11 cellular contexts compared by ENCODE assay signal in genomic region chr7:27161721-27162547, GRCh38. TPM values are rescaled to one million over a fixed set of nuclear protein-coding genes. Genes with fewer than 3 reads are reported as not detected.
DNase-seq lines count a peak whose midpoint lies in the region; ATAC-seq and TF ChIP-seq lines count a peak whose summit lies in the region.
"Had no signal": no experiment of that assay in that cellular context is flagged by ENCODE, and none has a peak within 500 bp of the region (broad histone marks: within the 10 kb centered on the region; RNA-seq: fewer than 3 reads in every experiment).

No MANE protein-coding gene starts in this region.

- no peak overlapping the region for H3K4me3 Mint-ChIP-seq in chondrocyte (ENCODE audit: unreplicated experiment)
- H3K4me3 Mint-ChIP-seq in nephron progenitor cell: peak overlapping the region; percentile 97

- ATAC-seq in HCT116: peak; percentile 3
- no peak for ATAC-seq in left lobe of liver

- peak overlapping the region; percentile 91 for H3K27ac ChIP-seq in HCT116 (ENCODE audit: low read depth, low read length)
- no peak overlapping the region for H3K27ac ChIP-seq in esophagus squamous epithelium
- H3K27ac ChIP-seq: dorsolateral prefrontal cortex had no signal

- no peak for TF ChIP-seq POLR2A in HCT116 (IDR thresholded peaks at IDR 0.05; ENCODE audit: borderline replicate concordance, extremely low read depth, insufficient read depth, insufficient read length)
- no peak for TF ChIP-seq POLR2A in esophagus squamous epithelium (IDR thresholded peaks at IDR 0.05)

- POLR2A ChIA-PET in HCT116 (lab: Charles Lee): interaction anchor here (0.6 to 1.4 kb wide), 6 partner anchors 9 to 996 kb away, joined by 3 to 5 read pairs (median 4); partner anchors contain the start of gene HOXA3

- no peak overlapping the region for H2AFZ ChIP-seq in HCT116 (ENCODE audit: low read depth, low read length, poor library complexity, severe bottlenecking)

- H3K4me2 ChIP-seq in HCT116 (ENCODE audit: low read length): peak overlapping the region; percentile 97

- H3K4me1 Mint-ChIP-seq in chondrocyte (ENCODE audit: low read depth) (peaks cover 6% of the 10 kb centered on the region), nephron progenitor cell (peaks cover 31% of the 10 kb centered on the region)

- H3K4me3 ChIP-seq in HCT116 (replicated peaks in 1 of 2; ENCODE audit: low read depth in 1 of 2, low read length in 2 of 2) (peak overlapping the region; percentile 77 to 84), esophagus squamous epithelium (peak overlapping the region in 1 of 4 donors; percentile 61)

- TF ChIP-seq RAD21 in HCT116 (IDR thresholded peaks at IDR 0.05; ENCODE audit: low read depth): no peak

- H3K79me2 ChIP-seq in HCT116 (ENCODE audit: insufficient read depth, low read length): peaks cover 52% of the 10 kb centered on the region

- TF ChIP-seq CTCF in HCT116 (IDR thresholded peaks at IDR 0.05 in 2 of 3, conservative IDR thresholded peaks at IDR 0.05 in 1 of 3; ENCODE audit: borderline replicate concordance in 1 of 3, insufficient read depth in 1 of 3, low read depth in 2 of 3, low read length in 2 of 3) (no peak), chondrocyte (IDR thresholded peaks at IDR 0.05) (no peak), nephron progenitor cell (IDR thresholded peaks at IDR 0.05) (no peak), esophagus squamous epithelium (IDR thresholded peaks at IDR 0.05) (no peak), GM10266 (IDR thresholded peaks at IDR 0.05; ENCODE audit: control insufficient read depth, insufficient read depth, low read depth, missing control alignments) (no peak)

- H3K9me2 ChIP-seq in HCT116 (ENCODE audit: insufficient read depth): no peaks in the 10 kb centered on the region

- in situ Hi-C loops in ACHN (cut with HindIII; ENCODE audit: low pct_ligation_motif_present, low pct_unique_long_range_greater_than_20kb, low sequenced_read_pairs): loop anchor here (10.0 kb wide), 1 partner anchor 777 kb away; no protein-coding TSS in a partner anchor

- H3K36me3 Mint-ChIP-seq in chondrocyte (ENCODE audit: low read depth) (peaks cover 4% of the 10 kb centered on the region), nephron progenitor cell (ENCODE audit: low read depth) (peaks cover 39% of the 10 kb centered on the region)
- H3K36me3 Mint-ChIP-seq: T-cell had no signal

- no peak overlapping the region for H3K27ac Mint-ChIP-seq in chondrocyte (ENCODE audit: unreplicated experiment)
- H3K27ac Mint-ChIP-seq in nephron progenitor cell: peak overlapping the region; percentile 99
- H3K27ac Mint-ChIP-seq: stimulated activated naive CD8-positive, alpha-beta T cell treated with anti-CD3 and anti-CD28 coated beads, Interleukin-15, amount 100 ng/mL, for 72 hours; T-cell had no signal

- peaks cover 73% of the 10 kb centered on the region for H3K27me3 Mint-ChIP-seq in chondrocyte (ENCODE audit: low read depth)
- peaks cover 5% of the 10 kb centered on the region for H3K27me3 Mint-ChIP-seq in nephron progenitor cell (ENCODE audit: low read depth, poor library complexity)

- peaks cover 0 to 4% of the 10 kb centered on the region in 2 experiments; a peak in 1 of 4 replicates for H3K36me3 ChIP-seq in HCT116 (ENCODE audit: control insufficient read depth in 1 of 2, insufficient read depth in 2 of 2, low read length in 2 of 2)
- H3K36me3 ChIP-seq in esophagus squamous epithelium: no peaks in the 10 kb centered on the region

- intact Hi-C loops in HCT116 (cut with micrococcal nuclease) (loop anchor here (1.0 to 10.0 kb wide), 9 partner anchors 476 to 1595 kb away; partner anchors contain the start of genes CBX3 and HNRNPA2B1), esophagus squamous epithelium (cut with DNase I) (loop anchor here (10.0 kb wide), 1 partner anchor 1307 kb away; no protein-coding TSS in a partner anchor)

- CTCF ChIA-PET in HCT116 (lab: Charles Lee): interaction anchor here (0.6 to 3.4 kb wide), 13 partner anchors 9 to 1301 kb away, joined by 3 to 62 read pairs (median 6); partner anchors contain the start of gene HOXA3

- H3K9me3 ChIP-seq in HCT116 (ENCODE audit: control insufficient read depth in 1 of 2, insufficient read depth in 1 of 2, low read depth in 1 of 2, low read length in 2 of 2) (no peaks in the 10 kb centered on the region), esophagus squamous epithelium (no peaks in the 10 kb centered on the region)

- DNase-seq in ACHN (peak; percentile 51), HCT116 (ENCODE audit: low read depth, low spot score) (no peak), chondrocyte (ENCODE audit: low spot score) (peak; percentile 68), nephron progenitor cell (peak; percentile 57), esophagus squamous epithelium (lab: John Stamatoyannopoulos, UW) (no peak), GM10266 (ENCODE audit: extremely low spot score) (no peak), H4 (ENCODE audit: low spot score) (no peak), left lobe of liver (ENCODE audit: low spot score) (no peak)
- DNase-seq: stimulated activated naive CD8-positive, alpha-beta T cell treated with anti-CD3 and anti-CD28 coated beads, Interleukin-15, amount 100 ng/mL, for 72 hours had no signal

- H3K9ac ChIP-seq in HCT116 (ENCODE audit: low read length): peak overlapping the region; percentile 89

- RAD21 ChIA-PET in HCT116 (lab: Charles Lee; ENCODE audit: low non-redundant PET in 1 of 2, low total read pairs in 2 of 2, uncharacterized antibody in 2 of 2, unreplicated experiment in 2 of 2): interaction anchor here (0.7 to 2.1 kb wide), 6 partner anchors 8 to 793 kb away, joined by 3 to 12 read pairs (median 3); partner anchors contain the start of gene HOXA6 (in 1 of the 2)

- H3K27me3 ChIP-seq in HCT116 (ENCODE audit: insufficient read depth, low read length) (no peaks in the 10 kb centered on the region), esophagus squamous epithelium (peaks cover 28 to 99% (median 69%) of the 10 kb centered on the region in 4 donors)

- H4K20me1 ChIP-seq in HCT116 (ENCODE audit: insufficient read depth): no peaks in the 10 kb centered on the region

- peaks cover 14 to 59% of the 10 kb centered on the region in 2 experiments for H3K4me1 ChIP-seq in HCT116 (ENCODE audit: control insufficient read depth in 1 of 2, insufficient read depth in 2 of 2, low read length in 2 of 2)
- peaks cover 24 to 71% (median 41%) of the 10 kb centered on the region in 3 donors for H3K4me1 ChIP-seq in esophagus squamous epithelium

- H3K9me3 Mint-ChIP-seq in chondrocyte (ENCODE audit: low read depth) (peaks cover 4% of the 10 kb centered on the region), nephron progenitor cell (no peaks in the 10 kb centered on the region)
- H3K9me3 Mint-ChIP-seq: stimulated activated naive CD8-positive, alpha-beta T cell treated with anti-CD3 and anti-CD28 coated beads, Interleukin-15, amount 100 ng/mL, for 72 hours; T-cell had no signal

- 36 to 55% methylated on average over 10 to 15 of the region's 30 CpGs for WGBS in esophagus squamous epithelium, 2 donors

- no TSS peak for BruUV-seq in HCT116 (replicated peaks; lab: Mats Ljungman, UMichigan)

TF ChIP-seq in HCT116, 20 proteins besides CTCF, POLR2A, EP300 and RAD21 (continues in another document):
- peak; percentile 22 for TF ChIP-seq POLR2AphosphoS5 (IDR thresholded peaks at IDR 0.05; ENCODE audit: low read depth, low read length)
- TF ChIP-seq SRF (IDR thresholded peaks at IDR 0.05; ENCODE audit: low read depth): no peak
- TF ChIP-seq MAX (IDR thresholded peaks at IDR 0.05): no peak
- TF ChIP-seq JUND (IDR thresholded peaks at IDR 0.05): no peak
- no peak for TF ChIP-seq YY1 (IDR thresholded peaks at IDR 0.05; ENCODE audit: extremely low read depth, insufficient replicate concordance, low read depth, low read length)

RNA-seq across cellular contexts. Expression of gene HOXA9, which starts 3.4 kb away (rescaled TPM):
- total RNA-seq in HCT116 (2021; ENCODE audit: unreplicated experiment) (91.0 TPM), chondrocyte (not detected in 3 replicates), esophagus squamous epithelium (1 to 10 TPM in 1 of 4 donors, under 1 TPM in 1, not detected in 2; 0.57 to 1.1 TPM), left lobe of liver (not detected)
- polyA plus RNA-seq in HCT116 (2012): 48.2 and 62.8 TPM in 2 replicates
- 0.17 and 0.18 TPM in 2 replicates for total RNA-seq in H4 (2014; rRNA removed; shearing (Covaris generic))
- total RNA-seq: dorsolateral prefrontal cortex had no signal

RNA-seq across cellular contexts. Expression of gene HOXA7, which starts 5.5 kb away (rescaled TPM):
- total RNA-seq in HCT116 (2021; ENCODE audit: unreplicated experiment) (15.0 TPM), chondrocyte (not detected in 3 replicates), esophagus squamous epithelium (under 1 TPM; 0.23 to 0.76 (median 0.48) TPM), left lobe of liver (not detected)
- 8.0 and 10.6 TPM in 2 replicates for polyA plus RNA-seq in HCT116 (2012)
- total RNA-seq in H4 (2014; rRNA removed; shearing (Covaris generic)): 2.0 and 2.2 TPM in 2 replicates
- total RNA-seq: dorsolateral prefrontal cortex had no signal

RNA-seq across cellular contexts. Expression of gene HOXA3, which starts 9.6 kb away (rescaled TPM):
- 9.2 TPM for total RNA-seq in HCT116 (2021; ENCODE audit: unreplicated experiment)
- polyA plus RNA-seq in HCT116 (2012): 5.6 and 5.7 TPM in 2 replicates
- total RNA-seq in chondrocyte: 9.3 to 12.1 TPM in 2 of 3 replicates, not detected in the other
- total RNA-seq in esophagus squamous epithelium: 1 to 10 TPM; 3.6 to 8.7 (median 6.6) TPM
- 1.1 and 5.5 TPM in 2 replicates for total RNA-seq in H4 (2014; rRNA removed; shearing (Covaris generic))
- total RNA-seq in left lobe of liver: 0.30 TPM

RNA-seq across cellular contexts. Expression of gene HOXA10, which starts 12.2 kb away (rescaled TPM):
- total RNA-seq in HCT116 (2021; ENCODE audit: unreplicated experiment): 19.6 TPM
- polyA plus RNA-seq in HCT116 (2012): 7.9 and 13.3 TPM in 2 replicates
- 0.12 to 0.21 TPM in 2 of 3 replicates, not detected in the other for total RNA-seq in chondrocyte
- not detected for total RNA-seq in esophagus squamous epithelium
- 2.0 and 6.1 TPM in 2 replicates for total RNA-seq in H4 (2014; rRNA removed; shearing (Covaris generic))
- total RNA-seq in left lobe of liver: 0.10 TPM

RNA-seq across cellular contexts. Expression of gene HOXA6, which starts 14.4 kb away (rescaled TPM):
- total RNA-seq in HCT116 (2021; ENCODE audit: unreplicated experiment) (12.7 TPM), chondrocyte (not detected in 3 replicates), esophagus squamous epithelium (1 to 10 TPM in 1 of 4 donors, under 1 TPM in 1, not detected in 2; 0.26 to 1.3 TPM), left lobe of liver (not detected)
- polyA plus RNA-seq in HCT116 (2012): 3.9 and 4.9 TPM in 2 replicates
- 0.64 and 0.70 TPM in 2 replicates for total RNA-seq in H4 (2014; rRNA removed; shearing (Covaris generic))
- total RNA-seq: dorsolateral prefrontal cortex had no signal

Comparison
In these comparisons a context has a peak if more than half of its experiments do, and no peak if none do; other contexts are left out.
1. DNase-seq: peak in ACHN (single experiment), chondrocyte (single experiment) and nephron progenitor cell (single experiment); none in HCT116 (single experiment), esophagus squamous epithelium (single experiment), GM10266 (single experiment), H4 (single experiment) and left lobe of liver (single experiment).
2. RNA of gene HOXA9, which starts 3.4 kb away (total RNA-seq): 91.0 TPM in HCT116 (single experiment); 0.57 to 1.1 TPM in esophagus squamous epithelium, 0.17 to 0.18 TPM in H4, not detected in chondrocyte and not detected in left lobe of liver (single experiment); every median in the first group is over 10 times any median in the second.